15 cellular contexts compared by ENCODE assay signal in the genomic region with DNA sequence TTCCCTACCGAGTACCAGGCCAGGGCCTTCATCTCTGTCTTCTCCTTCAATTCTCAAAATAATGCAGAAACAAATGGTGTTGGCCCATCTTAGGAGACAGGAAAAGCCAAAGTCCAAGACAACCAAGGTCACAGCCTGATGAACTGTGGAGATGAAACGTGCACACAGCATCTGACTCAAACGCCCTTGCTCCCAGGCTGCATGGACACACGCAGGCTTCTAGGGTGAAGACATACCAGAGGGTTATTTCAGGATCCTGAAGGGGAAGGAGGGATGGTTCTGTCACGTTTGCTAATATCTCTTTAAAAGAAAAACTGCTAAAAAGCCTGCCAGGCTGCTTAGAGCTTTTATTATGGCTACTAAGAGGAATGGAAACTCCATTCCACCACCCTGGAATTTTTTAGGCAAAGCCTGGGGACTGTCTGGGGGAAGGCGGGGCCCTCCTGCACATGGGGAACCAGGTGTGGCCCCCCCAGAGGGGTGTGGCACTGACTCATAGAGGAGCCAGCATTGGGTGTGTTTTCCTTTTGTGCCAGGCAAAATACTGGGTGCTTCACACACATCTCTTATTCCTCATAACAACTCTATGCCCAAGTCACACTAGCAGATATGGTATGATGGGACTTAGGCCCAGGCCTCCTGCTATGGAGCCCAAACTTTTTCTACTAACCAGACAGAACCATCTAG.
DNase-seq lines count a peak whose midpoint lies in the region; ATAC-seq and TF ChIP-seq lines count a peak whose summit lies in the region.
"Had no signal": no experiment of that assay in that cellular context is flagged by ENCODE, and none has a peak within 500 bp of the region (broad histone marks: within the 10 kb centered on the region; RNA-seq: fewer than 3 reads in every experiment).

No MANE protein-coding gene starts in this region.

- peaks cover 10% of the 10 kb centered on the region; the same call in 1 of the 2 replicates for H3K79me2 ChIP-seq in KMS-11 (ENCODE audit: insufficient read depth, low read depth)
- peaks cover 3% of the 10 kb centered on the region for H3K79me2 ChIP-seq in hepatocyte

- intact Hi-C loops in tibial artery (cut with DNase I; ENCODE audit: low total_unique reads) (no loop called here), natural killer cell (cut with micrococcal nuclease) (no loop called here)

- H3K27ac Mint-ChIP-seq in natural killer cell: no peak overlapping the region

- 87% methylated on average over 6 of the region's 6 CpGs for WGBS in hepatocyte (ENCODE audit: low lambda C conversion rate, missing lambda C conversion rate)

- H3K9ac ChIP-seq in KMS-11: peak overlapping the region; percentile 84; the same call in 1 of the 2 replicates

- ATAC-seq in natural killer cell: no peak
- ATAC-seq: activated CD4-positive, CD25-positive, alpha-beta regulatory T cell treated with anti-CD3 and anti-CD28 coated beads, Interleukin-2, amount 50 U/mL, for 24 hours; activated T-cell treated with anti-CD3 and anti-CD28 coated beads, Interleukin-2, amount 50 U/mL, for 4 hours had no signal

- H3K4me1 Mint-ChIP-seq in natural killer cell: peaks cover 8 to 9% of the 10 kb centered on the region in 2 donors

- no peaks in the 10 kb centered on the region for H3K9me2 ChIP-seq in hepatocyte (replicated peaks; ENCODE audit: insufficient read depth)

- H3K27me3 ChIP-seq in KMS-11 (ENCODE audit: insufficient read depth, low read depth) (no peaks in the 10 kb centered on the region), hepatocyte (no peaks in the 10 kb centered on the region), tibial artery (no peaks in the 10 kb centered on the region)
- H3K27me3 ChIP-seq: right lobe of liver, transverse colon had no signal

- H3K36me3 ChIP-seq in KMS-11 (ENCODE audit: insufficient read depth) (no peaks in the 10 kb centered on the region), hepatocyte (replicated peaks; ENCODE audit: insufficient read depth, low read depth) (no peaks in the 10 kb centered on the region), tibial artery (peaks cover 26 to 47% (median 37%) of the 10 kb centered on the region in 3 donors)
- H3K36me3 ChIP-seq: transverse colon had no signal

- H3K9me3 Mint-ChIP-seq in natural killer cell: no peaks in the 10 kb centered on the region
- H3K9me3 Mint-ChIP-seq: activated T-cell treated with anti-CD3 and anti-CD28 coated beads, Interleukin-2, amount 50 U/mL, for 4 hours had no signal

- H3K27ac ChIP-seq in KMS-11 (peak overlapping the region; percentile 97), angular gyrus (ENCODE audit: low read depth, low read length) (peak overlapping the region; percentile 15), hepatocyte (peak overlapping the region; percentile 28), tibial artery (peak overlapping the region; percentile 69 to 77)

- no peak overlapping the region for H3K4me3 ChIP-seq in KMS-11 (IDR thresholded peaks at IDR 0.05; ENCODE audit: insufficient read depth, low read depth, low read length)
- no peak overlapping the region for H3K4me3 ChIP-seq in hepatocyte
- no peak overlapping the region for H3K4me3 ChIP-seq in tibial artery
- H3K4me3 ChIP-seq: right lobe of liver, transverse colon had no signal

- H2AFZ ChIP-seq in KMS-11 (ENCODE audit: low read depth) (no peak overlapping the region), hepatocyte (no peak overlapping the region)

- H3K4me1 ChIP-seq in KMS-11 (ENCODE audit: low read depth, poor library complexity, severe bottlenecking) (peaks cover 73% of the 10 kb centered on the region), hepatocyte (ENCODE audit: insufficient read depth) (peaks cover 4% of the 10 kb centered on the region), tibial artery (peaks cover 0 to 41% (median 25%) of the 10 kb centered on the region in 4 donors)
- H3K4me1 ChIP-seq: right lobe of liver had no signal

- H4K20me1 ChIP-seq in KMS-11 (ENCODE audit: insufficient read depth) (no peaks in the 10 kb centered on the region), hepatocyte (ENCODE audit: insufficient read depth, poor library complexity, severe bottlenecking) (no peaks in the 10 kb centered on the region)

- H3K36me3 Mint-ChIP-seq in natural killer cell: no peaks in the 10 kb centered on the region

- H3K4me2 ChIP-seq in KMS-11 (peak overlapping the region; percentile 65; the same call in 1 of the 2 replicates), hepatocyte (no peak overlapping the region)

- peaks cover 0 to 2% of the 10 kb centered on the region in 2 donors for H3K27me3 Mint-ChIP-seq in natural killer cell (ENCODE audit: low read depth in 2 of 2)

- DNase-seq in hepatocyte (ENCODE audit: low spot score) (no peak), tibial artery (no peak), middle frontal gyrus (ENCODE audit: extremely low spot score, low spot score) (no peak), KG1 (lab: John Stamatoyannopoulos, UW) (no peak), natural killer cell (no peak)
- no peak for DNase-seq in NK-92 treated with Interleukin-12 subunit alpha and Interleukin-12 subunit beta, amount 100 ng/mL, for 24 hours (lab: John Stamatoyannopoulos, UW)
- DNase-seq: activated T-cell treated with anti-CD3 and anti-CD28 coated beads, Interleukin-2, amount 50 U/mL, for 4 hours; COR-L47; NCI-H1105 treated with DMSO at 0.1 percent for 48 hours; NCI-H524 treated with DMSO at 0.1 percent for 48 hours; right lobe of liver; transverse colon had no signal

- H3K9me3 ChIP-seq in hepatocyte (ENCODE audit: low read depth): no peaks in the 10 kb centered on the region
- no peaks in the 10 kb centered on the region for H3K9me3 ChIP-seq in tibial artery
- H3K9me3 ChIP-seq: right lobe of liver, transverse colon had no signal

- TF ChIP-seq CTCF in KMS-11 (conservative IDR thresholded peaks at IDR 0.05; ENCODE audit: low read depth, low read length): no peak
- TF ChIP-seq CTCF in hepatocyte (IDR thresholded peaks at IDR 0.05; ENCODE audit: poor library complexity): no peak
- TF ChIP-seq CTCF in tibial artery (IDR thresholded peaks at IDR 0.05): no peak
- TF ChIP-seq CTCF in natural killer cell (IDR thresholded peaks at IDR 0.05): no peak

- H3K4me3 Mint-ChIP-seq in natural killer cell: no peak overlapping the region
- H3K4me3 Mint-ChIP-seq: activated T-cell treated with anti-CD3 and anti-CD28 coated beads, Interleukin-2, amount 50 U/mL, for 4 hours had no signal

Comparison
In these comparisons a context has a peak if more than half of its experiments do, and no peak if none do; other contexts are left out.
1. H3K27ac ChIP-seq: peak in every context shown above with its lines; median percentile 97 in KMS-11; 73 in tibial artery; 28 in hepatocyte; 15 in angular gyrus.